ENCODE assay signal across 8 cellular contexts in genomic region chr20:63381781-63382431, GRCh38. TPM values are rescaled to one million over a fixed set of nuclear protein-coding genes. Genes with fewer than 3 reads are reported as not detected.
DNase-seq lines count a peak whose midpoint lies in the region; ATAC-seq, FAIRE-seq and TF ChIP-seq lines count a peak whose summit lies in the region.

No MANE protein-coding gene starts in this region.

- H3K9me3 ChIP-seq in esophagus muscularis mucosa (peaks cover 0 to 26% (median 18%) of the 10 kb centered on the region in 4 donors), prostate gland (no peaks in the 10 kb centered on the region)

- FAIRE-seq in H54 (lab: Jason Lieb, UNC): no peak

- intact Hi-C loops in esophagus muscularis mucosa (cut with DNase I): loop anchor here (5.0 kb wide), 1 partner anchor 75 kb away; no protein-coding TSS in a partner anchor
- intact Hi-C loops in prostate gland (cut with DNase I): loop anchor here (2.0 kb wide), 1 partner anchor 71 kb away; no protein-coding TSS in a partner anchor

- H3K4me1 ChIP-seq in esophagus muscularis mucosa (peaks cover 0 to 13% (median 0%) of the 10 kb centered on the region in 4 donors), prostate gland (replicated peaks) (no peaks in the 10 kb centered on the region)

- H3K36me3 ChIP-seq in esophagus muscularis mucosa: no peaks in the 10 kb centered on the region
- no peaks in the 10 kb centered on the region for H3K36me3 ChIP-seq in prostate gland

- no peak for TF ChIP-seq EP300 in esophagus muscularis mucosa (IDR thresholded peaks at IDR 0.05)

- peak; percentile 54 for DNase-seq in AG08395 (ENCODE audit: low spot score)
- DNase-seq in H54 (ENCODE audit: insufficient read length, low spot score): peak; percentile 64
- DNase-seq in activated CD4-positive, alpha-beta T cell treated with anti-CD3 and anti-CD28 coated beads, Interleukin-2, amount 50 U/mL, for 24 hours (ENCODE audit: low read depth in 1 of 2, low spot score in 1 of 2): peak; percentile 9 to 12
- DNase-seq in esophagus muscularis mucosa (ENCODE audit: extremely low spot score): no peak
- no peak for DNase-seq in prostate gland (ENCODE audit: low spot score)
- DNase-seq in NCI-H1930 (lab: John Stamatoyannopoulos, UW): no peak
- no peak for DNase-seq in cerebellar cortex (ENCODE audit: low spot score)

- peak; percentile 67 to 92 (median 71) for TF ChIP-seq CTCF in esophagus muscularis mucosa (IDR thresholded peaks at IDR 0.05)
- TF ChIP-seq CTCF in prostate gland (IDR thresholded peaks at IDR 0.05): peak; percentile 84 to 90 (median 88)

- ATAC-seq in HG03571 (IDR thresholded peaks at IDR 0.05; ENCODE audit: unreplicated experiment): no peak

- TF ChIP-seq POLR2A in H54 (IDR thresholded peaks at IDR 0.05; ENCODE audit: low read depth, low read length) (no peak), esophagus muscularis mucosa (IDR thresholded peaks at IDR 0.05; ENCODE audit: low read depth) (no peak), prostate gland (IDR thresholded peaks at IDR 0.05) (no peak)

- H3K4me3 ChIP-seq in esophagus muscularis mucosa (no peak overlapping the region), prostate gland (no peak overlapping the region)

- no peak overlapping the region for H3K27ac ChIP-seq in esophagus muscularis mucosa (replicated peaks in 1 of 4)
- H3K27ac ChIP-seq in prostate gland: no peak overlapping the region

- WGBS in esophagus muscularis mucosa: 16% methylated on average over 19 of the region's 22 CpGs
- 25% methylated on average over 19 of the region's 22 CpGs for WGBS in prostate gland

- H3K27me3 ChIP-seq in esophagus muscularis mucosa (peaks cover 0 to 84% (median 2%) of the 10 kb centered on the region in 4 donors), prostate gland (replicated peaks; ENCODE audit: insufficient read depth) (peaks cover 19% of the 10 kb centered on the region)

RNA-seq across cellular contexts. Expression of gene CHRNA4, which starts 20.8 kb away (rescaled TPM):
- total RNA-seq in esophagus muscularis mucosa (not detected), prostate gland (1 to 10 TPM in 1 of 2 donors, not detected in 1; 7.2 TPM)

Comparison
In these comparisons a context has a peak if more than half of its experiments do, and no peak if none do; other contexts are left out.
1. DNase-seq: peak in AG08395 (single experiment), H54 (single experiment) and activated CD4-positive, alpha-beta T cell treated with anti-CD3 and anti-CD28 coated beads, Interleukin-2, amount 50 U/mL, for 24 hours (2 of 2); none in esophagus muscularis mucosa (single experiment), prostate gland (single experiment), NCI-H1930 (0 of 2) and cerebellar cortex (single experiment).